Comparison of ENCODE assay signal across 1 cellular context in genomic region chr3:198076722-198077308, GRCh38.
TF ChIP-seq lines count a peak whose summit lies in the region.

No MANE protein-coding gene starts in this region.

TF ChIP-seq in GM23338, 12 proteins besides CTCF, POLR2A, EP300 and RAD21 (continued from another document):
- TF ChIP-seq ZNF462 (CRISPR knock-in tag; IDR thresholded peaks at IDR 0.05) (no peak), ETS1 (IDR thresholded peaks at IDR 0.05) (no peak), REST (IDR thresholded peaks at IDR 0.05; ENCODE audit: unreplicated experiment) (no peak), NANOG (IDR thresholded peaks at IDR 0.05; ENCODE audit: borderline replicate concordance) (no peak), ZNF114 (CRISPR knock-in tag; IDR thresholded peaks at IDR 0.05) (no peak), ZNF331 (CRISPR knock-in tag; IDR thresholded peaks at IDR 0.05; ENCODE audit: low read depth) (no peak)
